19 cellular contexts compared by ENCODE assay signal in the genomic region with DNA sequence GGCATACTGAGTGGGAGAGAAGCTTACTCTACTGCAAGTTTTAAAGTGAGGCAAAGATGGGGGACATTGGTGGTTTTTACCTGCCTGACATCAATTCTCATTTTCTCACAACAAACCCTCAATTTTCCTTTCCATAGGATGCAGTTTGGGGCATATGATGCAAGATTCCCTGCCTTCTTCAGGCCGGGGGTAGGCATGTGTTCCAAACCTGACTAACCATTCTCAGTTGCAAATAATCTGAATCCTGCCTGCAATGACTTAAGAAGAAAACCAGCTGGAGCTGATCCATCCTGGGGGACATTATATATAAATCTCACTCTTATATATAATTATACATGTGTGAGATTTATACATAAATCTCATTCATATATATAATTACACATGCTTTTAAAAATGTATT.
A peak's percentile ranks its signal among the peaks of the same experiment; 100 is the strongest.
DNase-seq lines count a peak whose midpoint lies in the region; ATAC-seq, FAIRE-seq and TF ChIP-seq lines count a peak whose summit lies in the region.
"Had no signal": no experiment of that assay in that cellular context is flagged by ENCODE, and none has a peak within 500 bp of the region (broad histone marks: within the 10 kb centered on the region; RNA-seq: fewer than 3 reads in every experiment).

No MANE protein-coding gene starts in this region.

- peak; percentile 13 for DNase-seq in Daoy (ENCODE audit: low read depth)
- DNase-seq in LHCN-M2 (ENCODE audit: low read depth) = peak; percentile 52
- no peak for DNase-seq in coronary artery (ENCODE audit: low spot score)
- DNase-seq in mesenchymal stem cell = peak; percentile 11
- no peak for DNase-seq in OCI-LY7 (ENCODE audit: low spot score)
- no peak for DNase-seq in frontal cortex (ENCODE audit: low spot score in 2 of 2)
- DNase-seq in esophagus squamous epithelium (lab: John Stamatoyannopoulos, UW) = no peak
- DNase-seq: activated CD8-positive, alpha-beta memory T cell treated with anti-CD3 and anti-CD28 coated beads, Interleukin-2, amount 10 ng/mL, durations not matched to agents 7 days and 5 days; activated naive CD8-positive, alpha-beta T cell treated with anti-CD3 and anti-CD28 coated beads, Interleukin-2, amount 10 ng/mL, durations not matched to agents 7 days and 5 days; HFFc6; NCI-H187; NCI-H774; PC-9; stimulated activated naive CD8-positive, alpha-beta T cell treated with anti-CD3 and anti-CD28 coated beads, Interleukin-15, Interleukin-2, amounts not matched to agents 100 U/mL and 50 U/mL, for 24 hours had no signal

- BruUV-seq in OCI-LY7 (replicated peaks; lab: Mats Ljungman, UMichigan) = no TSS peak

- H3K4me2 ChIP-seq in mesenchymal stem cell (ENCODE audit: low read length, poor library complexity, severe bottlenecking) (no peak overlapping the region), OCI-LY7 (ENCODE audit: low read length) (no peak overlapping the region)
- H3K4me2 ChIP-seq: neural progenitor cell, PC-9 had no signal

- intact Hi-C loops in OCI-LY7 (cut with micrococcal nuclease; ENCODE audit: unreplicated experiment) = no loop called here
- intact Hi-C loops in esophagus squamous epithelium (cut with DNase I) = no loop called here

- no peak overlapping the region for H3K14ac ChIP-seq in mesenchymal stem cell (ENCODE audit: low read length in 2 of 2)

- no peak overlapping the region for H3K27ac ChIP-seq in coronary artery
- H3K27ac ChIP-seq in mesenchymal stem cell (ENCODE audit: low read length, poor library complexity, severe bottlenecking) = no peak overlapping the region
- no peak overlapping the region for H3K27ac ChIP-seq in OCI-LY7 (ENCODE audit: low read depth, low read length, poor library complexity, severe bottlenecking)
- no peak overlapping the region for H3K27ac ChIP-seq in esophagus squamous epithelium
- H3K27ac ChIP-seq: neural progenitor cell, PC-9, prostate gland, skin epidermis had no signal

- H3K9me3 ChIP-seq in mesenchymal stem cell (ENCODE audit: control insufficient read depth, low read length) (no peaks in the 10 kb centered on the region), OCI-LY7 (ENCODE audit: low read length) (no peaks in the 10 kb centered on the region), esophagus squamous epithelium (no peaks in the 10 kb centered on the region)
- H3K9me3 ChIP-seq: prostate gland had no signal

- no peaks in the 10 kb centered on the region for H4K20me1 ChIP-seq in OCI-LY7 (ENCODE audit: insufficient read depth, low read length)

- H4K8ac ChIP-seq in mesenchymal stem cell (ENCODE audit: low read length) = no peak overlapping the region

- H4K91ac ChIP-seq in mesenchymal stem cell (ENCODE audit: low read length) = no peak overlapping the region

- POLR2A ChIA-PET in OCI-LY7 (lab: Charles Lee) = interaction anchor here (0.6 to 3.1 kb wide), 4 partner anchors 10 to 15 kb away, joined by 3 to 11 read pairs (median 4); no protein-coding TSS in a partner anchor

- H3K27me3 ChIP-seq in mesenchymal stem cell (ENCODE audit: control insufficient read depth in 1 of 2, insufficient read depth in 1 of 2, low read length in 2 of 2) (no peaks in the 10 kb centered on the region), esophagus squamous epithelium (no peaks in the 10 kb centered on the region)
- H3K27me3 ChIP-seq: neural progenitor cell had no signal

- H3K18ac ChIP-seq in mesenchymal stem cell (ENCODE audit: low read depth in 1 of 2, low read length in 2 of 2) = no peak overlapping the region

- no peaks in the 10 kb centered on the region for H3K79me1 ChIP-seq in mesenchymal stem cell (replicated peaks; ENCODE audit: low read length, poor library complexity, severe bottlenecking)

- no peak overlapping the region for H2BK12ac ChIP-seq in mesenchymal stem cell (ENCODE audit: low read length in 2 of 2)

- no peak overlapping the region for H2BK120ac ChIP-seq in mesenchymal stem cell (ENCODE audit: low read depth, low read length)

- no peak overlapping the region for H2BK15ac ChIP-seq in mesenchymal stem cell (ENCODE audit: low read depth, poor library complexity, severe bottlenecking)

- no peak overlapping the region for H3K4ac ChIP-seq in mesenchymal stem cell (ENCODE audit: low read depth in 1 of 2, low read length in 2 of 2)

- H3K4me1 ChIP-seq in mesenchymal stem cell (ENCODE audit: control insufficient read depth, insufficient read depth, low read depth, low read length) (no peaks in the 10 kb centered on the region), OCI-LY7 (ENCODE audit: insufficient read depth, low read length, poor library complexity, severe bottlenecking) (no peaks in the 10 kb centered on the region), esophagus squamous epithelium (peaks cover 0 to 11% (median 0%) of the 10 kb centered on the region in 3 donors)
- H3K4me1 ChIP-seq: prostate gland had no signal

- H3K23ac ChIP-seq in mesenchymal stem cell (ENCODE audit: low read length in 2 of 2) = no peak overlapping the region

- no peak for FAIRE-seq in frontal cortex (lab: Jason Lieb, UNC)
- FAIRE-seq: bronchial epithelial cell had no signal

- 85% methylated on average over 1 of the region's 1 CpG for WGBS in mesenchymal stem cell
- 43 to 67% methylated on average over 1 of the region's 1 CpG for WGBS in esophagus squamous epithelium, 2 donors

- ATAC-seq in GM18502 (IDR thresholded peaks at IDR 0.05; ENCODE audit: poor library complexity, unreplicated experiment) = no peak
- ATAC-seq: activated CD8-positive, alpha-beta memory T cell treated with anti-CD3 and anti-CD28 coated beads, Interleukin-2, amount 10 ng/mL, durations not matched to agents 7 days and 5 days; stimulated activated naive CD8-positive, alpha-beta T cell treated with anti-CD3 and anti-CD28 coated beads, Interleukin-15, Interleukin-2, amounts not matched to agents 100 U/mL and 50 U/mL, for 24 hours had no signal

- H2AFZ ChIP-seq in mesenchymal stem cell (ENCODE audit: low read depth, low read length) (no peak overlapping the region), OCI-LY7 (ENCODE audit: low read length) (no peak overlapping the region)
- H2AFZ ChIP-seq: neural progenitor cell, PC-9 had no signal

- H3K36me3 ChIP-seq in mesenchymal stem cell (ENCODE audit: control insufficient read depth in 1 of 2, insufficient read depth in 2 of 2, low read depth in 1 of 2, low read length in 2 of 2) = no peaks in the 10 kb centered on the region
- no peaks in the 10 kb centered on the region for H3K36me3 ChIP-seq in OCI-LY7 (ENCODE audit: insufficient read depth, low read length)
- H3K36me3 ChIP-seq in esophagus squamous epithelium = no peaks in the 10 kb centered on the region
- H3K36me3 ChIP-seq: neural progenitor cell, prostate gland had no signal

- H3K4me3 ChIP-seq in coronary artery (peak overlapping the region; percentile 30), mesenchymal stem cell (ENCODE audit: insufficient read depth in 1 of 2, low read depth in 1 of 2, low read length in 2 of 2) (peak overlapping the region in 1 of 2 experiments; percentile 65), OCI-LY7 (ENCODE audit: low read depth, low read length, poor library complexity, severe bottlenecking) (no peak overlapping the region), esophagus squamous epithelium (peak overlapping the region in 1 of 4 donors; percentile 4)
- H3K4me3 ChIP-seq: neural progenitor cell, PC-9, prostate gland, skin epidermis had no signal

- no peak overlapping the region for H2BK5ac ChIP-seq in mesenchymal stem cell (ENCODE audit: low read depth, low read length, poor library complexity, severe bottlenecking)

- CTCF ChIA-PET in OCI-LY7 (lab: Charles Lee; ENCODE audit: unreplicated experiment) = no interaction called here

- TF ChIP-seq CTCF in coronary artery (IDR thresholded peaks at IDR 0.05) = no peak
- no peak for TF ChIP-seq CTCF in OCI-LY7 (conservative IDR thresholded peaks at IDR 0.05; ENCODE audit: low read length)
- no peak for TF ChIP-seq CTCF in esophagus squamous epithelium (IDR thresholded peaks at IDR 0.05)

- TF ChIP-seq POLR2A in esophagus squamous epithelium (IDR thresholded peaks at IDR 0.05) = no peak

- no peaks in the 10 kb centered on the region for H3K79me2 ChIP-seq in OCI-LY7 (ENCODE audit: insufficient read depth, low read depth, low read length)

- H3K9ac ChIP-seq in mesenchymal stem cell (ENCODE audit: low read length) = peak overlapping the region; percentile 78
- H3K9ac ChIP-seq: neural progenitor cell had no signal

- H3K9me2 ChIP-seq in OCI-LY7 (ENCODE audit: insufficient read depth, low read length) = no peaks in the 10 kb centered on the region

- no peak overlapping the region for H2AK5ac ChIP-seq in mesenchymal stem cell (ENCODE audit: low read length, severe bottlenecking)

Comparison
In these comparisons a context has a peak if more than half of its experiments do, and no peak if none do; other contexts are left out.
1. DNase-seq: peak in Daoy (single experiment), LHCN-M2 (single experiment) and mesenchymal stem cell (single experiment); none in coronary artery (single experiment), OCI-LY7 (single experiment), frontal cortex (0 of 2) and esophagus squamous epithelium (single experiment).